Comparison of ENCODE assay signal across 10 cellular contexts in genomic region chrX:39819921-39820849, GRCh38.
DNase-seq lines count a peak whose midpoint lies in the region; ATAC-seq and TF ChIP-seq lines count a peak whose summit lies in the region.
"Had no signal": no experiment of that assay in that cellular context is flagged by ENCODE, and none has a peak within 500 bp of the region (broad histone marks: within the 10 kb centered on the region; RNA-seq: fewer than 3 reads in every experiment).

No MANE protein-coding gene starts in this region.

- peak; percentile 45 for ATAC-seq in Right ventricle myocardium inferior
- no peak for ATAC-seq in HG02840 (IDR thresholded peaks at IDR 0.05; ENCODE audit: low FRiP score, unreplicated experiment)
- ATAC-seq in GM21529 (IDR thresholded peaks at IDR 0.05; ENCODE audit: unreplicated experiment), result no peak

- no peaks in the 10 kb centered on the region for H3K27me3 Mint-ChIP-seq in activated naive CD4-positive, alpha-beta T cell treated with anti-CD3 and anti-CD28 coated beads, Interleukin-2, amount 50 U/mL, for 24 hours
- peaks cover 20% of the 10 kb centered on the region for H3K27me3 Mint-ChIP-seq in type B pancreatic cell

- peaks cover 13% of the 10 kb centered on the region for H3K4me1 Mint-ChIP-seq in activated naive CD4-positive, alpha-beta T cell treated with anti-CD3 and anti-CD28 coated beads, Interleukin-2, amount 50 U/mL, for 24 hours
- H3K4me1 Mint-ChIP-seq in type B pancreatic cell (ENCODE audit: unreplicated experiment), result peaks cover 15% of the 10 kb centered on the region

- no peaks in the 10 kb centered on the region for H3K36me3 Mint-ChIP-seq in activated naive CD4-positive, alpha-beta T cell treated with anti-CD3 and anti-CD28 coated beads, Interleukin-2, amount 50 U/mL, for 24 hours
- H3K36me3 Mint-ChIP-seq in type B pancreatic cell, result no peaks in the 10 kb centered on the region

- peak overlapping the region; percentile 68 for H3K4me3 Mint-ChIP-seq in activated naive CD4-positive, alpha-beta T cell treated with anti-CD3 and anti-CD28 coated beads, Interleukin-2, amount 50 U/mL, for 24 hours
- peak overlapping the region; percentile 74 for H3K4me3 Mint-ChIP-seq in type B pancreatic cell

- H3K9me3 Mint-ChIP-seq in activated naive CD4-positive, alpha-beta T cell treated with anti-CD3 and anti-CD28 coated beads, Interleukin-2, amount 50 U/mL, for 24 hours, result no peaks in the 10 kb centered on the region
- no peaks in the 10 kb centered on the region for H3K9me3 Mint-ChIP-seq in type B pancreatic cell

- intact Hi-C loops in Right ventricle myocardium inferior (cut with DNase I), result loop anchor here (5.0 kb wide), 2 partner anchors 192 to 352 kb away; no protein-coding TSS in a partner anchor
- intact Hi-C loops in cardiac septum (cut with DNase I), result loop anchor here (5.0 to 10.0 kb wide), 8 partner anchors 87 to 645 kb away; no protein-coding TSS in a partner anchor

- no peak for TF ChIP-seq CTCF in type B pancreatic cell (conservative IDR thresholded peaks at IDR 0.05)

- H3K27ac Mint-ChIP-seq in activated naive CD4-positive, alpha-beta T cell treated with anti-CD3 and anti-CD28 coated beads, Interleukin-2, amount 50 U/mL, for 24 hours, result no peak overlapping the region
- no peak overlapping the region for H3K27ac Mint-ChIP-seq in type B pancreatic cell

- DNase-seq in Right ventricle myocardium inferior (ENCODE audit: missing footprints) (no peak), cardiac septum (ENCODE audit: low spot score) (no peak), islet precursor cell (peak; percentile 87), type B pancreatic cell (ENCODE audit: extremely low spot score, unreplicated experiment) (no peak), OCI-M2 (lab: John Stamatoyannopoulos, UW; ENCODE audit: unreplicated experiment) (no peak)
- DNase-seq: activated CD8-positive, alpha-beta memory T cell treated with anti-CD3 and anti-CD28 coated beads, Interleukin-2, amount 50 U/mL, for 48 hours; MM.1S had no signal
